16 cellular contexts compared by ENCODE assay signal in genomic region chr11:120573756-120574354, GRCh38.
DNase-seq lines count a peak whose midpoint lies in the region; ATAC-seq and TF ChIP-seq lines count a peak whose summit lies in the region.
"Had no signal": no experiment of that assay in that cellular context is flagged by ENCODE, and none has a peak within 500 bp of the region (broad histone marks: within the 10 kb centered on the region; RNA-seq: fewer than 3 reads in every experiment).

No MANE protein-coding gene starts in this region.

- H3K36me3 ChIP-seq in MG63 (no peaks in the 10 kb centered on the region), endodermal cell (ENCODE audit: control insufficient read depth, insufficient read depth, low read length) (no peaks in the 10 kb centered on the region), spleen (no peaks in the 10 kb centered on the region)

- ATAC-seq in HG03108 (IDR thresholded peaks at IDR 0.05; ENCODE audit: unreplicated experiment), result no peak
- ATAC-seq: GM12878, HCT116 had no signal

- TF ChIP-seq CTCF in endodermal cell (conservative IDR thresholded peaks at IDR 0.05) (no peak), spleen (IDR thresholded peaks at IDR 0.05 in 8 of 11, conservative IDR thresholded peaks at IDR 0.05 in 3 of 11) (no peak)

- no peaks in the 10 kb centered on the region for H3K4me1 Mint-ChIP-seq in endodermal cell
- no peaks in the 10 kb centered on the region for H3K4me1 Mint-ChIP-seq in activated CD4-positive, alpha-beta memory T cell treated with anti-CD3 and anti-CD28 coated beads, Interleukin-2, amount 10 ng/mL, durations not matched to agents 7 days and 5 days
- H3K4me1 Mint-ChIP-seq: B cell had no signal

- H3K9ac ChIP-seq in endodermal cell (ENCODE audit: extremely low read depth, low read length, poor library complexity, severe bottlenecking), result no peak overlapping the region

- WGBS in endodermal cell (ENCODE audit: insufficient coverage in 1 of 2, insufficient read length in 1 of 2), 2 experiments, result 96 to 100% methylated on average over 1 to 10 of the region's 10 CpGs
- WGBS in spleen, 5 donors, result 85 to 97% (median 89%) methylated on average over 8 to 10 of the region's 10 CpGs

- H3K4me3 ChIP-seq in MG63 (no peak overlapping the region), endodermal cell (ENCODE audit: low read length) (no peak overlapping the region), spleen (no peak overlapping the region)
- H3K4me3 ChIP-seq: GM12878 had no signal

- no peaks in the 10 kb centered on the region for H3K9me3 Mint-ChIP-seq in endodermal cell
- no peaks in the 10 kb centered on the region for H3K9me3 Mint-ChIP-seq in activated CD4-positive, alpha-beta memory T cell treated with anti-CD3 and anti-CD28 coated beads, Interleukin-2, amount 10 ng/mL, durations not matched to agents 7 days and 5 days
- H3K9me3 Mint-ChIP-seq: CD4-positive, alpha-beta T cell had no signal

- intact Hi-C loops in spleen (cut with DNase I; ENCODE audit: low total_unique reads), result no loop called here

- H3K27ac Mint-ChIP-seq in endodermal cell, result no peak overlapping the region
- no peak overlapping the region for H3K27ac Mint-ChIP-seq in activated CD4-positive, alpha-beta memory T cell treated with anti-CD3 and anti-CD28 coated beads, Interleukin-2, amount 10 ng/mL, durations not matched to agents 7 days and 5 days
- H3K27ac Mint-ChIP-seq: B cell; CD4-positive, alpha-beta T cell had no signal

- H3K9me3 ChIP-seq in MG63 (no peaks in the 10 kb centered on the region), endodermal cell (ENCODE audit: control insufficient read depth, low read length) (no peaks in the 10 kb centered on the region), spleen (no peaks in the 10 kb centered on the region)

- DNase-seq in ELR (ENCODE audit: low read depth), result peak; percentile 25
- DNase-seq in MG63, result peak; percentile 10
- peak; percentile 38 for DNase-seq in endodermal cell
- peak; percentile 52 for DNase-seq in spleen
- no peak for DNase-seq in activated T-cell treated with anti-CD3 and anti-CD28 coated beads for 4 hours
- no peak for DNase-seq in activated CD4-positive, alpha-beta memory T cell treated with anti-CD3 and anti-CD28 coated beads, Interleukin-2, amount 10 ng/mL, durations not matched to agents 7 days and 5 days
- DNase-seq: C1 segment of cervical spinal cord; Calu3; CD4-positive, alpha-beta T cell; DMS153; DND-41; IMR-90 had no signal

- no peak for TF ChIP-seq POLR2A in spleen (IDR thresholded peaks at IDR 0.05)

- POLR2A ChIA-PET in activated CD4-positive, alpha-beta memory T cell treated with anti-CD3 and anti-CD28 coated beads, Interleukin-2, amount 10 ng/mL, durations not matched to agents 7 days and 5 days (lab: Charles Lee), result no interaction called here

- no peaks in the 10 kb centered on the region for H3K4me1 ChIP-seq in endodermal cell (ENCODE audit: control insufficient read depth, insufficient read depth, low read length)
- no peaks in the 10 kb centered on the region for H3K4me1 ChIP-seq in spleen

- H3K27ac ChIP-seq in endodermal cell (ENCODE audit: low read depth, low read length) (no peak overlapping the region), spleen (no peak overlapping the region)

- no peaks in the 10 kb centered on the region for H3K27me3 ChIP-seq in MG63
- no peaks in the 10 kb centered on the region for H3K27me3 ChIP-seq in endodermal cell (ENCODE audit: control insufficient read depth, insufficient read depth, low read length, poor library complexity, severe bottlenecking)
- H3K27me3 ChIP-seq in spleen (replicated peaks in 1 of 7), result peaks cover 0 to 31% (median 0%) of the 10 kb centered on the region in 7 donors

- H3K4me3 Mint-ChIP-seq in endodermal cell, result no peak overlapping the region
- no peak overlapping the region for H3K4me3 Mint-ChIP-seq in activated CD4-positive, alpha-beta memory T cell treated with anti-CD3 and anti-CD28 coated beads, Interleukin-2, amount 10 ng/mL, durations not matched to agents 7 days and 5 days
- H3K4me3 Mint-ChIP-seq: B cell; CD4-positive, alpha-beta T cell had no signal

- H3K36me3 Mint-ChIP-seq in endodermal cell (ENCODE audit: low read depth), result no peaks in the 10 kb centered on the region
- H3K36me3 Mint-ChIP-seq in activated CD4-positive, alpha-beta memory T cell treated with anti-CD3 and anti-CD28 coated beads, Interleukin-2, amount 10 ng/mL, durations not matched to agents 7 days and 5 days (ENCODE audit: low read depth), result no peaks in the 10 kb centered on the region

- peaks cover 22% of the 10 kb centered on the region for H3K27me3 Mint-ChIP-seq in endodermal cell (ENCODE audit: insufficient read depth)
- peaks cover 12% of the 10 kb centered on the region for H3K27me3 Mint-ChIP-seq in activated CD4-positive, alpha-beta memory T cell treated with anti-CD3 and anti-CD28 coated beads, Interleukin-2, amount 10 ng/mL, durations not matched to agents 7 days and 5 days

- CTCF ChIA-PET in activated CD4-positive, alpha-beta memory T cell treated with anti-CD3 and anti-CD28 coated beads, Interleukin-2, amount 10 ng/mL, durations not matched to agents 7 days and 5 days (lab: Charles Lee), result no interaction called here

Comparison
In these comparisons a context has a peak if more than half of its experiments do, and no peak if none do; other contexts are left out.
1. DNase-seq: peak in ELR (single experiment), MG63 (single experiment), endodermal cell (single experiment) and spleen (single experiment); none in activated T-cell treated with anti-CD3 and anti-CD28 coated beads for 4 hours (single experiment) and activated CD4-positive, alpha-beta memory T cell treated with anti-CD3 and anti-CD28 coated beads, Interleukin-2, amount 10 ng/mL, durations not matched to agents 7 days and 5 days (single experiment).